Comparison of ENCODE assay signal across 1 cellular context in the genomic region with DNA sequence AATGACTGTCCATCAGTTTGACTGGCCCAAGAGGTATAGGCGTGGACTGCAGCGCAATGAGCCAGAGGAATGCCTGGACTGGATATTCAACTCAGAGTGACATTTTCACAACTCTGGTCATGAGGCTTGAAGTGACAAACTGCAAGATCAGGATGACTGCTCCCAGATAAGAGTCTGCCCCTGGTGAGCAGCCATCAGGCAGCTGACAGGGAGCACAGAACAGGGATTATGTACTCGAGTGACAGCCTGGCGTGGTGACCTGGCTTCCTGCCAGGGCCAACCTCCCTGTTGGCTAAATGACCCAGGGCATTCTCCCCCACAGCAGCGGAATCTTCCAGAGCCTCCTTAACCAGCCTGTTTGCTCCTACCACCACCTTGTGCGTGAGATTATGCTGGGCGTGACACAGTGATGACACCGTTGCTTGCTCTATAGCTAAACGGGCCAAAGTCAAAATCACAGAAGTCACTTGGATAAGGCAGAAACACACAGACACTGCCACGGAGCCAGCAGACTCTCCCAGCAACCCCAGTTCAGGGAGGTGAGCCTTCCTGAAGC.
TF ChIP-seq lines count a peak whose summit lies in the region.

No MANE protein-coding gene starts in this region.

TF ChIP-seq in K562, 482 proteins besides CTCF, POLR2A, EP300 and RAD21 (continued from another document and continues in another):
- peak; percentile 81 for TF ChIP-seq TOE1 (IDR thresholded peaks at IDR 0.05; ENCODE audit: borderline replicate concordance)
- no peak for TF ChIP-seq TOE1 (CRISPR knock-in tag; IDR thresholded peaks at IDR 0.05; ENCODE audit: borderline replicate concordance, low read depth)
- TF ChIP-seq NFIX (CRISPR knock-in tag; IDR thresholded peaks at IDR 0.05; ENCODE audit: low read depth), result peak; percentile 63
- peak; percentile 84 for TF ChIP-seq SOX6 (IDR thresholded peaks at IDR 0.05)
- TF ChIP-seq, protein P1, sequence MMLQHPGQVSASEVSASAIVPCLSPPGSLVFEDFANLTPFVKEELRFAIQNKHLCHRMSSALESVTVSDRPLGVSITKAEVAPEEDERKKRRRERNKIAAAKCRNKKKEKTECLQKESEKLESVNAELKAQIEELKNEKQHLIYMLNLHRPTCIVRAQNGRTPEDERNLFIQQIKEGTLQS (IDR thresholded peaks at IDR 0.05), result peak; percentile 75
- TF ChIP-seq, protein P1 (CRISPR knock-in tag; conservative IDR thresholded peaks at IDR 0.05), result no peak; the same call in 1 of the 2 replicates
- TF ChIP-seq C11orf30 (IDR thresholded peaks at IDR 0.05; ENCODE audit: low read depth), result peak; percentile 64
- peak; percentile 64; the same call in 1 of the 2 replicates for TF ChIP-seq CREB1 (IDR thresholded peaks at IDR 0.05)
- TF ChIP-seq CREB1 (CRISPR knock-in tag; IDR thresholded peaks at IDR 0.05), result peak; percentile 70; the same call in 1 of the 2 replicates
- peak; percentile 78 for TF ChIP-seq CCNT2 (IDR thresholded peaks at IDR 0.05; ENCODE audit: borderline replicate concordance, extremely low read depth, insufficient read length, low read depth, low read length)
- TF ChIP-seq MAX (CRISPR knock-in tag; IDR thresholded peaks at IDR 0.05), result peak; percentile 49; the same call in 1 of the 2 replicates
- no peak for TF ChIP-seq CEBPG (CRISPR knock-in tag; IDR thresholded peaks at IDR 0.05)
- TF ChIP-seq CEBPG (tag; conservative IDR thresholded peaks at IDR 0.05 in 1 of 2, IDR thresholded peaks at IDR 0.05 in 1 of 2), result peak; percentile 18 to 20; a peak in 1 of 4 replicates
- peak; percentile 76 for TF ChIP-seq CREM (IDR thresholded peaks at IDR 0.05; ENCODE audit: low read depth)
- TF ChIP-seq NCOA1 (IDR thresholded peaks at IDR 0.05; ENCODE audit: low read depth), result peak; percentile 70; the same call in 1 of the 2 replicates
- no peak for TF ChIP-seq MCM3 (IDR thresholded peaks at IDR 0.05)
- TF ChIP-seq, protein P2, sequence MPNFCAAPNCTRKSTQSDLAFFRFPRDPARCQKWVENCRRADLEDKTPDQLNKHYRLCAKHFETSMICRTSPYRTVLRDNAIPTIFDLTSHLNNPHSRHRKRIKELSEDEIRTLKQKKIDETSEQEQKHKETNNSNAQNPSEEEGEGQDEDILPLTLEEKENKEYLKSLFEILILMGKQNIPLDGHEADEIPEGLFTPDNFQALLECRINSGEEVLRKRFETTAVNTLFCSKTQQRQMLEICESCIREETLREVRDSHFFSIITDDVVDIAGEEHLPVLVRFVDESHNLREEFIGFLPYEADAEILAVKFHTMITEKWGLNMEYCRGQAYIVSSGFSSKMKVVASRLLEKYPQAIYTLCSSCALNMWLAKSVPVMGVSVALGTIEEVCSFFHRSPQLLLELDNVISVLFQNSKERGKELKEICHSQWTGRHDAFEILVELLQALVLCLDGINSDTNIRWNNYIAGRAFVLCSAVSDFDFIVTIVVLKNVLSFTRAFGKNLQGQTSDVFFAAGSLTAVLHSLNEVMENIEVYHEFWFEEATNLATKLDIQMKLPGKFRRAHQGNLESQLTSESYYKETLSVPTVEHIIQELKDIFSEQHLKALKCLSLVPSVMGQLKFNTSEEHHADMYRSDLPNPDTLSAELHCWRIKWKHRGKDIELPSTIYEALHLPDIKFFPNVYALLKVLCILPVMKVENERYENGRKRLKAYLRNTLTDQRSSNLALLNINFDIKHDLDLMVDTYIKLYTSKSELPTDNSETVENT (CRISPR knock-in tag; IDR thresholded peaks at IDR 0.05), result no peak
- TF ChIP-seq ZSCAN29 (IDR thresholded peaks at IDR 0.05), result no peak
- TF ChIP-seq RAD51 (IDR thresholded peaks at IDR 0.05; ENCODE audit: borderline replicate concordance, low read depth), result peak; percentile 70; the same call in 1 of the 2 replicates
- no peak for TF ChIP-seq ZNF644 (tag; IDR thresholded peaks at IDR 0.05; ENCODE audit: low read depth)
- TF ChIP-seq ZNF263 (CRISPR knock-in tag; IDR thresholded peaks at IDR 0.05; ENCODE audit: borderline replicate concordance), result peak; percentile 88
- peak; percentile 86 for TF ChIP-seq MTA1 (IDR thresholded peaks at IDR 0.05; ENCODE audit: borderline replicate concordance)
- TF ChIP-seq ZNF239 (CRISPR knock-in tag; IDR thresholded peaks at IDR 0.05), result peak; percentile 56
- peak; percentile 72 for TF ChIP-seq CEBPB (tag; IDR thresholded peaks at IDR 0.05)
- TF ChIP-seq ZNF609 (CRISPR knock-in tag; IDR thresholded peaks at IDR 0.05; ENCODE audit: borderline replicate concordance), result no peak
- TF ChIP-seq CC2D1A (IDR thresholded peaks at IDR 0.05), result 0 out of 2 replicates have a peak, but pooled peaks have one; percentile 12
- TF ChIP-seq TFAP4 (CRISPR knock-in tag; IDR thresholded peaks at IDR 0.05; ENCODE audit: borderline replicate concordance), result peak; percentile 94
- TF ChIP-seq EGR1 (conservative IDR thresholded peaks at IDR 0.05), result no peak
- peak; percentile 71 for TF ChIP-seq JUND (IDR thresholded peaks at IDR 0.05; ENCODE audit: borderline replicate concordance, low read depth, low read length)
- TF ChIP-seq JUND (tag; IDR thresholded peaks at IDR 0.05; ENCODE audit: borderline replicate concordance, low read depth, low read length), result peak; percentile 91; the same call in 2 of the 3 replicates
- TF ChIP-seq, protein P3, sequence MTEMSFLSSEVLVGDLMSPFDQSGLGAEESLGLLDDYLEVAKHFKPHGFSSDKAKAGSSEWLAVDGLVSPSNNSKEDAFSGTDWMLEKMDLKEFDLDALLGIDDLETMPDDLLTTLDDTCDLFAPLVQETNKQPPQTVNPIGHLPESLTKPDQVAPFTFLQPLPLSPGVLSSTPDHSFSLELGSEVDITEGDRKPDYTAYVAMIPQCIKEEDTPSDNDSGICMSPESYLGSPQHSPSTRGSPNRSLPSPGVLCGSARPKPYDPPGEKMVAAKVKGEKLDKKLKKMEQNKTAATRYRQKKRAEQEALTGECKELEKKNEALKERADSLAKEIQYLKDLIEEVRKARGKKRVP (CRISPR knock-in tag; IDR thresholded peaks at IDR 0.05), result peak; percentile 53; the same call in 1 of the 2 replicates
- TF ChIP-seq BHLHE40 (IDR thresholded peaks at IDR 0.05; ENCODE audit: low read length), result peak; percentile 95
- TF ChIP-seq MEF2D (tag; conservative IDR thresholded peaks at IDR 0.05; ENCODE audit: low read depth), result 0 out of 2 replicates have a peak, but pooled peaks have one; percentile 63
- no peak for TF ChIP-seq YBX1 (IDR thresholded peaks at IDR 0.05)
- TF ChIP-seq MAFG (tag; conservative IDR thresholded peaks at IDR 0.05), result peak; percentile 76
- no peak for TF ChIP-seq ETS1 (conservative IDR thresholded peaks at IDR 0.05; ENCODE audit: control insufficient read depth, low read depth, low read length)
- peak; percentile 47; the same call in 1 of the 2 replicates for TF ChIP-seq POLR2AphosphoS5 (IDR thresholded peaks at IDR 0.05; ENCODE audit: control insufficient read depth, insufficient read depth, low read depth, low read length)
- TF ChIP-seq KLF16 (IDR thresholded peaks at IDR 0.05), result peak; percentile 45; the same call in 1 of the 2 replicates
- TF ChIP-seq SRF (CRISPR knock-in tag; IDR thresholded peaks at IDR 0.05), result peak in 1 of 2 experiments; percentile 61; a peak in 1 of 4 replicates
- TF ChIP-seq, protein P4, sequence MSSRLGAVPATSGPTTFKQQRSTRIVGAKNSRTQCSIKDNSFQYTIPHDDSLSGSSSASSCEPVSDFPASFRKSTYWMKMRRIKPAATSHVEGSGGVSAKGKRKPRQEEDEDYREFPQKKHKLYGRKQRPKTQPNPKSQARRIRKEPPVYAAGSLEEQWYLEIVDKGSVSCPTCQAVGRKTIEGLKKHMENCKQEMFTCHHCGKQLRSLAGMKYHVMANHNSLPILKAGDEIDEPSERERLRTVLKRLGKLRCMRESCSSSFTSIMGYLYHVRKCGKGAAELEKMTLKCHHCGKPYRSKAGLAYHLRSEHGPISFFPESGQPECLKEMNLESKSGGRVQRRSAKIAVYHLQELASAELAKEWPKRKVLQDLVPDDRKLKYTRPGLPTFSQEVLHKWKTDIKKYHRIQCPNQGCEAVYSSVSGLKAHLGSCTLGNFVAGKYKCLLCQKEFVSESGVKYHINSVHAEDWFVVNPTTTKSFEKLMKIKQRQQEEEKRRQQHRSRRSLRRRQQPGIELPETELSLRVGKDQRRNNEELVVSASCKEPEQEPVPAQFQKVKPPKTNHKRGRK (tag; IDR thresholded peaks at IDR 0.05), result no peak
- 0 out of 2 replicates have a peak, but pooled peaks have one; percentile 9 for TF ChIP-seq CBX5 (IDR thresholded peaks at IDR 0.05; ENCODE audit: borderline replicate concordance, low read depth)
- 0 out of 2 replicates have a peak, but pooled peaks have one; percentile 41 for TF ChIP-seq FOXM1 (IDR thresholded peaks at IDR 0.05; ENCODE audit: low read depth)
- no peak for TF ChIP-seq FOXM1 (CRISPR knock-in tag; IDR thresholded peaks at IDR 0.05; ENCODE audit: low read depth)
- peak; percentile 76; the same call in 1 of the 2 replicates for TF ChIP-seq NBN (IDR thresholded peaks at IDR 0.05; ENCODE audit: low read depth)
- peak; percentile 56 for TF ChIP-seq PRDM10 (IDR thresholded peaks at IDR 0.05; ENCODE audit: partially characterized antibody)
- no peak for TF ChIP-seq ZFP1 (CRISPR knock-in tag; IDR thresholded peaks at IDR 0.05)
- TF ChIP-seq SMC3 (conservative IDR thresholded peaks at IDR 0.05; ENCODE audit: insufficient read depth, low read depth, low read length), result 0 out of 2 replicates have a peak, but pooled peaks have one; percentile 3
